Comparison of ENCODE assay signal across 18 cellular contexts in the genomic region with DNA sequence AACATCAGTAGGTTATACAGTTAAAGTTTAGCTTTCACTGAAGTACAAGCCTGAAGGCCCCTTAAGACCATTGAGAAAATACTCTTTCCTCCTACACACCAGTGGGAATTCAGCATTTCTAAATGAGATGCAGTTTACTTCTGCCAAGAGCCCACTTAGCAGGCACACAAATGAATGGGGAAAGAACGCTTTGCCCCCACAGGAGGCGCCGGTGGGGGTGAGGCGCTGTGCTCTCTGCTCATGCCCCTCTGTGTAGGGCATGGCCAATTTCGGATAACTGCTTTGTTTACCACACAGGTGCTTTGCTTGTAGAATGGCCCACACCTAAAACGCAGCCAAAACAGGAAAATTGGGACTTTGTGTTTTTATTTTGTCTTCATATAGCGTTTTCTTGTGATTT. TPM values are rescaled to one million over a fixed set of nuclear protein-coding genes. Genes with fewer than 3 reads are reported as not detected.
A peak's percentile ranks its signal among the peaks of the same experiment; 100 is the strongest.
DNase-seq lines count a peak whose midpoint lies in the region; ATAC-seq and TF ChIP-seq lines count a peak whose summit lies in the region.
"Had no signal": no experiment of that assay in that cellular context is flagged by ENCODE, and none has a peak within 500 bp of the region (broad histone marks: within the 10 kb centered on the region; RNA-seq: fewer than 3 reads in every experiment).

No MANE protein-coding gene starts in this region.

- TF ChIP-seq POLR2A in gastrocnemius medialis (IDR thresholded peaks at IDR 0.05): no peak

- H3K4me1 Mint-ChIP-seq in H9: no peaks in the 10 kb centered on the region

- H3K4me3 Mint-ChIP-seq in H9: no peak overlapping the region

- DNase-seq in SK-N-SH (no peak), H9 (no peak), trophoblast cell (no peak), gastrocnemius medialis (no peak), LoVo (ENCODE audit: low spot score) (no peak), GM13977 (ENCODE audit: low spot score) (no peak)
- DNase-seq: COR-L47, DMS153, EL, KG1, NCI-H1092, NCI-H1694, NCI-H345, NCI-H69 had no signal

- H3K27ac ChIP-seq in SK-N-SH (ENCODE audit: low read depth in 2 of 2, low read length in 1 of 2) (no peak overlapping the region; a peak in 1 of 4 replicates), H9 (ENCODE audit: insufficient read length, low read depth, low read length) (no peak overlapping the region), cingulate gyrus (ENCODE audit: low read depth, low read length) (peak overlapping the region; percentile 60), trophoblast cell (ENCODE audit: low read depth, low read length) (no peak overlapping the region), gastrocnemius medialis (no peak overlapping the region)
- H3K27ac ChIP-seq: 22Rv1; BLaER1 treated with 17β-estradiol and CSF1 and Interleukin-3, amounts not matched to agents 10 nM and 100 nM had no signal

- WGBS in SK-N-SH (ENCODE audit: low lambda C conversion rate): 96% methylated on average over 7 of the region's 7 CpGs
- WGBS in H9 (ENCODE audit: extremely low coverage, insufficient read length, low lambda C conversion rate): no CpG with 5 or more reads among the region's 7 CpGs
- no CpG with 5 or more reads among the region's 7 CpGs for WGBS in trophoblast cell (ENCODE audit: extremely low coverage, insufficient coverage, insufficient read length)

- H3K4me2 ChIP-seq in SK-N-SH (no peak overlapping the region), H9 (ENCODE audit: insufficient read depth, insufficient read length, low read length) (no peak overlapping the region), trophoblast cell (ENCODE audit: low read length) (no peak overlapping the region)
- H3K4me2 ChIP-seq: BLaER1 treated with 17β-estradiol and CSF1 and Interleukin-3, amounts not matched to agents 10 nM and 100 nM had no signal

- H2BK20ac ChIP-seq in H9 (ENCODE audit: low read depth, low read length, poor library complexity, severe bottlenecking): no peak overlapping the region

- ATAC-seq in SK-N-SH treated with all-trans-retinoic acid at 6 μM for 48 hours: no peak
- ATAC-seq in gastrocnemius medialis: no peak

- H3K9me3 ChIP-seq in SK-N-SH (no peaks in the 10 kb centered on the region), H9 (ENCODE audit: control insufficient read depth, low read depth, low read length) (no peaks in the 10 kb centered on the region), trophoblast cell (ENCODE audit: insufficient read depth, low read depth, low read length) (peaks cover 2% of the 10 kb centered on the region), gastrocnemius medialis (no peaks in the 10 kb centered on the region)
- H3K9me3 ChIP-seq: BLaER1 treated with 17β-estradiol and CSF1 and Interleukin-3, amounts not matched to agents 10 nM and 100 nM had no signal

- no peaks in the 10 kb centered on the region for H3K9me2 ChIP-seq in SK-N-SH

- peaks cover 54 to 86% (median 81%) of the 10 kb centered on the region in 3 experiments for H3K36me3 Mint-ChIP-seq in H9 (ENCODE audit: insufficient read depth in 1 of 3, low read depth in 3 of 3)

- H2BK120ac ChIP-seq in H9 (ENCODE audit: low read depth, low read length, poor library complexity, severe bottlenecking) (no peak overlapping the region), trophoblast cell (ENCODE audit: insufficient read depth, low read length, poor library complexity) (no peak overlapping the region)

- H3K23ac ChIP-seq in H9 (ENCODE audit: insufficient read length, low read depth, low read length): no peak overlapping the region
- no peak overlapping the region for H3K23ac ChIP-seq in trophoblast cell (ENCODE audit: low read length)

- H3K4ac ChIP-seq in H9 (ENCODE audit: low read depth, low read length): no peak overlapping the region
- no peak overlapping the region for H3K4ac ChIP-seq in trophoblast cell (ENCODE audit: low read depth, low read length)

- H3K79me1 ChIP-seq in H9 (ENCODE audit: insufficient read depth, low read depth, low read length, poor library complexity, severe bottlenecking) (peaks cover 5% of the 10 kb centered on the region), trophoblast cell (ENCODE audit: low read length) (no peaks in the 10 kb centered on the region)

- H4K8ac ChIP-seq in H9 (replicated peaks; ENCODE audit: insufficient read length, low read depth, low read length): no peak overlapping the region
- H4K8ac ChIP-seq in trophoblast cell (ENCODE audit: low read depth, low read length): no peak overlapping the region

- no peak overlapping the region for H4K91ac ChIP-seq in H9 (ENCODE audit: insufficient read length, low read depth, low read length)
- H4K91ac ChIP-seq in trophoblast cell (ENCODE audit: low read depth, low read length): no peak overlapping the region

- H3K27me3 Mint-ChIP-seq in H9 (ENCODE audit: low read depth): no peaks in the 10 kb centered on the region; the same call in 1 of the 2 replicates

- H4K12ac ChIP-seq in trophoblast cell (ENCODE audit: low read depth, low read length): no peak overlapping the region

- no peak overlapping the region for H3K56ac ChIP-seq in H9 (ENCODE audit: insufficient read length, low read depth, low read length)

- no peaks in the 10 kb centered on the region for H3K23me2 ChIP-seq in H9 (ENCODE audit: insufficient read length, low read depth, low read length, poor library complexity, severe bottlenecking)

- H3K36me3 ChIP-seq in SK-N-SH (replicated peaks in 1 of 2; ENCODE audit: control insufficient read depth in 1 of 2, insufficient read depth in 2 of 2, low read length in 1 of 2): peaks cover 63 to 65% of the 10 kb centered on the region in 2 experiments
- H3K36me3 ChIP-seq in trophoblast cell (ENCODE audit: control insufficient read depth in 1 of 2, insufficient read depth in 2 of 2, low read length in 2 of 2): peaks cover 51 to 67% of the 10 kb centered on the region in 2 experiments
- peaks cover 5 to 80% of the 10 kb centered on the region in 2 donors for H3K36me3 ChIP-seq in gastrocnemius medialis

- TF ChIP-seq CTCF in SK-N-SH (IDR thresholded peaks at IDR 0.05) (no peak), H9 (conservative IDR thresholded peaks at IDR 0.05) (peak; percentile 29; the same call in 1 of the 3 replicates), gastrocnemius medialis (IDR thresholded peaks at IDR 0.05 in 4 of 5, conservative IDR thresholded peaks at IDR 0.05 in 1 of 5) (no peak), GM13977 (IDR thresholded peaks at IDR 0.05; ENCODE audit: extremely low read depth, insufficient read depth, missing control alignments) (no peak)

- no peak overlapping the region for H2BK15ac ChIP-seq in H9 (ENCODE audit: low read depth, low read length)

- intact Hi-C loops in gastrocnemius medialis (cut with DNase I; ENCODE audit: low total_unique reads): no loop called here

- H2AK5ac ChIP-seq in H9 (ENCODE audit: insufficient read length, low read length) (no peak overlapping the region), trophoblast cell (ENCODE audit: low read length) (no peak overlapping the region)

- H3K9ac ChIP-seq in SK-N-SH (no peak overlapping the region), H9 (ENCODE audit: extremely low read depth, insufficient read length, low read length) (no peak overlapping the region), trophoblast cell (ENCODE audit: low read length) (peak overlapping the region; percentile 33)

- H3K14ac ChIP-seq in H9 (ENCODE audit: insufficient read depth, low read length) (no peak overlapping the region), trophoblast cell (ENCODE audit: low read length) (no peak overlapping the region)

- no peak for TF ChIP-seq RAD21 in SK-N-SH (IDR thresholded peaks at IDR 0.05; ENCODE audit: low read length)

- H2BK12ac ChIP-seq in H9 (ENCODE audit: insufficient read length, low read depth, low read length) (no peak overlapping the region), trophoblast cell (ENCODE audit: low read length) (no peak overlapping the region)

- H3K4me3 ChIP-seq in SK-N-SH (ENCODE audit: low read depth in 2 of 2, low read length in 1 of 2) (no peak overlapping the region), trophoblast cell (ENCODE audit: low read depth, low read length) (no peak overlapping the region), gastrocnemius medialis (no peak overlapping the region)
- H3K4me3 ChIP-seq: BLaER1 treated with 17β-estradiol and CSF1 and Interleukin-3, amounts not matched to agents 10 nM and 100 nM had no signal

- H3K18ac ChIP-seq in H9 (ENCODE audit: insufficient read length, low read depth, low read length) (no peak overlapping the region), trophoblast cell (ENCODE audit: low read length) (peak overlapping the region; percentile 29)

- H2BK5ac ChIP-seq in H9 (ENCODE audit: insufficient read length, low read length) (no peak overlapping the region), trophoblast cell (ENCODE audit: low read depth, low read length, poor library complexity) (no peak overlapping the region)

- no peak overlapping the region for H4K5ac ChIP-seq in H9 (ENCODE audit: insufficient read length, low read depth, low read length)

- H3K27ac Mint-ChIP-seq in H9: no peak overlapping the region; a peak in 1 of 7 replicates

- CTCF ChIA-PET in SK-N-SH (lab: Yijun Ruan, JAX): interaction anchor here (0.7 to 7.0 kb wide), 9 partner anchors 9 to 328 kb away, joined by 3 to 72 read pairs (median 6); no protein-coding TSS in a partner anchor

- no peak overlapping the region for H3T11ph ChIP-seq in H9 (ENCODE audit: low read length)

- H4K20me1 ChIP-seq in SK-N-SH (ENCODE audit: insufficient read depth): peaks cover 41% of the 10 kb centered on the region
- no peaks in the 10 kb centered on the region for H4K20me1 ChIP-seq in H9 (ENCODE audit: control insufficient read depth, insufficient read depth, insufficient read length)

- peaks cover 39% of the 10 kb centered on the region for H3F3A ChIP-seq in SK-N-SH (replicated peaks; ENCODE audit: insufficient read depth)

- POLR2A ChIA-PET in SK-N-SH (lab: Yijun Ruan, JAX): no interaction called here

- H3K4me1 ChIP-seq in SK-N-SH (ENCODE audit: control insufficient read depth in 1 of 2, insufficient read depth in 2 of 2, low read depth in 1 of 2, low read length in 1 of 2) (no peaks in the 10 kb centered on the region), H9 (ENCODE audit: insufficient read depth, low read length) (no peaks in the 10 kb centered on the region), trophoblast cell (ENCODE audit: control insufficient read depth in 1 of 2, insufficient read depth in 2 of 2, low read length in 2 of 2) (no peaks in the 10 kb centered on the region), gastrocnemius medialis (peaks cover 1 to 5% of the 10 kb centered on the region in 2 donors)

- in situ Hi-C loops in gastrocnemius medialis (cut with MboI; ENCODE audit: low sequenced_read_pairs in 4 of 4) (loop anchor here in 1 of 4 donors (25.0 kb wide), 1 partner anchor 468 kb away; a partner anchor contains a TSS), GM13977 (cut with MboI; ENCODE audit: low pct_unique_long_range_greater_than_20kb, low sequenced_read_pairs, unreplicated experiment) (loop anchor here (25.0 kb wide), 1 partner anchor 107 kb away; a partner anchor contains a TSS)

- no peak for TF ChIP-seq EP300 in SK-N-SH (IDR thresholded peaks at IDR 0.05; ENCODE audit: borderline replicate concordance in 1 of 2, low read depth in 1 of 2, low read length in 1 of 2)

- H2AFZ ChIP-seq in SK-N-SH (ENCODE audit: low read depth) (no peak overlapping the region), H9 (ENCODE audit: low read length) (no peak overlapping the region), trophoblast cell (ENCODE audit: insufficient read depth, low read length, poor library complexity) (no peak overlapping the region)

- H3K27me3 ChIP-seq in SK-N-SH (ENCODE audit: insufficient read depth): no peaks in the 10 kb centered on the region
- H3K27me3 ChIP-seq in H9 (ENCODE audit: insufficient read depth, low read length): no peaks in the 10 kb centered on the region
- H3K27me3 ChIP-seq in trophoblast cell (ENCODE audit: insufficient read depth, low read length): no peaks in the 10 kb centered on the region
- no peaks in the 10 kb centered on the region for H3K27me3 ChIP-seq in gastrocnemius medialis
- H3K27me3 ChIP-seq: BLaER1 treated with 17β-estradiol and CSF1 and Interleukin-3, amounts not matched to agents 10 nM and 100 nM had no signal

- H3K79me2 ChIP-seq in SK-N-SH (ENCODE audit: insufficient read depth) (peaks cover 57% of the 10 kb centered on the region), H9 (ENCODE audit: insufficient read depth, low read length) (peaks cover 3% of the 10 kb centered on the region; the same call in 1 of the 2 replicates), trophoblast cell (ENCODE audit: control insufficient read depth, insufficient read depth, low read length, poor library complexity) (no peaks in the 10 kb centered on the region)

- H3K9me3 Mint-ChIP-seq in H9: no peaks in the 10 kb centered on the region

RNA-seq across cellular contexts. Expression of a gene that starts 15.9 kb away (rescaled TPM):
- polyA plus RNA-seq in SK-N-SH (2012; rRNA removed): 2.4 and 2.5 TPM in 2 replicates
- polyA plus RNA-seq in SK-N-SH (2012; cell fraction: cytosol; rRNA removed): 1.2 and 2.4 TPM in 2 replicates
- polyA plus RNA-seq in SK-N-SH (2012; cell fraction: nucleus; rRNA removed): 4.7 and 5.1 TPM in 2 replicates
- total RNA-seq in H9 (2021): 0.50 and 0.66 TPM in 2 replicates
- polyA plus RNA-seq in trophoblast cell (2013): 0.22 and 0.30 TPM in 2 replicates
- total RNA-seq in gastrocnemius medialis: 1 to 10 TPM; 2.1 to 5.3 (median 3.0) TPM

RNA-seq across cellular contexts. Expression of a gene that starts 19.8 kb away (rescaled TPM):
- polyA plus RNA-seq in SK-N-SH (2012; rRNA removed): 443 and 468 TPM in 2 replicates
- 373 and 432 TPM in 2 replicates for polyA plus RNA-seq in SK-N-SH (2012; cell fraction: cytosol; rRNA removed)
- 258 and 306 TPM in 2 replicates for polyA plus RNA-seq in SK-N-SH (2012; cell fraction: nucleus; rRNA removed)
- total RNA-seq in H9 (2021) (363 and 367 TPM in 2 replicates), gastrocnemius medialis (100 to 1,000 TPM; 247 to 430 (median 309) TPM)
- 240 and 241 TPM in 2 replicates for polyA plus RNA-seq in trophoblast cell (2013)
